19 cellular contexts compared by ENCODE assay signal in genomic region chr15:48696627-48697312, GRCh38. TPM values are rescaled to one million over a fixed set of nuclear protein-coding genes. Genes with fewer than 3 reads are reported as not detected.
DNase-seq lines count a peak whose midpoint lies in the region; ATAC-seq, FAIRE-seq and TF ChIP-seq lines count a peak whose summit lies in the region.
"Had no signal": no experiment of that assay in that cellular context is flagged by ENCODE, and none has a peak within 500 bp of the region (broad histone marks: within the 10 kb centered on the region; RNA-seq: fewer than 3 reads in every experiment).

No MANE protein-coding gene starts in this region.

- no peaks in the 10 kb centered on the region for H3K27me3 Mint-ChIP-seq in astrocyte (ENCODE audit: low read depth, unreplicated experiment)
- H3K27me3 Mint-ChIP-seq: B cell, brain, naive B cell had no signal

- H3K9me3 Mint-ChIP-seq in astrocyte (ENCODE audit: unreplicated experiment) = no peaks in the 10 kb centered on the region
- H3K9me3 Mint-ChIP-seq: brain; naive B cell; T-helper 2 cell treated with Interferon-gamma antibody and Interleukin-4, amounts not matched to agents 5 μg/mL and 100 μg/mL, for 36 hours had no signal

- peak overlapping the region; percentile 22 for H3K4me3 Mint-ChIP-seq in astrocyte (ENCODE audit: unreplicated experiment)
- H3K4me3 Mint-ChIP-seq: B cell; brain; naive B cell; T-helper 2 cell treated with Interferon-gamma antibody and Interleukin-4, amounts not matched to agents 5 μg/mL and 100 μg/mL, for 36 hours had no signal

- DNase-seq in NCI-H1048 (lab: John Stamatoyannopoulos, UW) (peak; percentile 4), astrocyte (ENCODE audit: low read depth) (peak; percentile 35), iris pigment epithelial cell (ENCODE audit: low read depth) (peak; percentile 54), cortex of kidney (lab: John Stamatoyannopoulos, UW) (no peak), NCI-H1092 (lab: John Stamatoyannopoulos, UW) (no peak), NCI-H2029 (lab: John Stamatoyannopoulos, UW) (no peak)
- DNase-seq: activated gamma-delta T cell treated with Interleukin-2 at 50 U/mL for 16 hours; DMS153; naive B cell; NCI-H146; stimulated activated CD8-positive, alpha-beta memory T cell treated with anti-CD3 and anti-CD28 coated beads, Interleukin-4, amount 100 ng/mL, for 48 hours had no signal

- H2AFZ ChIP-seq in astrocyte (ENCODE audit: low read depth, low read length) = no peak overlapping the region

- ATAC-seq in GM18517 (IDR thresholded peaks at IDR 0.05; ENCODE audit: unreplicated experiment) (peak; percentile 80), HG02759 (IDR thresholded peaks at IDR 0.05; ENCODE audit: unreplicated experiment) (no peak)
- ATAC-seq: left lobe of liver had no signal

- H4K20me1 ChIP-seq in astrocyte (ENCODE audit: insufficient read depth, low read length) = no peaks in the 10 kb centered on the region

- peak overlapping the region; percentile 96 for H3K27ac Mint-ChIP-seq in astrocyte (ENCODE audit: unreplicated experiment)
- H3K27ac Mint-ChIP-seq: B cell; brain; T-helper 2 cell treated with Interferon-gamma antibody and Interleukin-4, amounts not matched to agents 5 μg/mL and 100 μg/mL, for 36 hours had no signal

- H3K9ac ChIP-seq in astrocyte (ENCODE audit: low read length) = no peak overlapping the region

- H3K27ac ChIP-seq in astrocyte (ENCODE audit: low read depth, low read length) = peak overlapping the region; percentile 89
- H3K27ac ChIP-seq: RWPE1 had no signal

- peaks cover 36% of the 10 kb centered on the region for H3K4me1 Mint-ChIP-seq in astrocyte (ENCODE audit: low read depth, unreplicated experiment)
- H3K4me1 Mint-ChIP-seq: B cell, brain, naive B cell had no signal

- FAIRE-seq in astrocyte (lab: Jason Lieb, UNC) = no peak
- FAIRE-seq: endometrium had no signal

- no peaks in the 10 kb centered on the region for H3K36me3 ChIP-seq in astrocyte (ENCODE audit: insufficient read depth, low read length)

- no peak overlapping the region for H3K4me3 ChIP-seq in astrocyte (ENCODE audit: insufficient read depth, low read depth, low read length)

- peaks cover 45% of the 10 kb centered on the region for H3K4me1 ChIP-seq in astrocyte (ENCODE audit: insufficient read depth, low read length)

- H3K79me2 ChIP-seq in astrocyte (ENCODE audit: insufficient read depth, low read length) = no peaks in the 10 kb centered on the region

- no peaks in the 10 kb centered on the region for H3K9me3 ChIP-seq in astrocyte (ENCODE audit: insufficient read depth, low read depth, low read length)

- H3K36me3 Mint-ChIP-seq in astrocyte (ENCODE audit: low read depth, unreplicated experiment) = no peaks in the 10 kb centered on the region
- H3K36me3 Mint-ChIP-seq: brain, naive B cell had no signal

- no peak overlapping the region for H3K4me2 ChIP-seq in astrocyte (ENCODE audit: low read length)

- no peaks in the 10 kb centered on the region for H3K27me3 ChIP-seq in astrocyte (ENCODE audit: insufficient read depth, low read length)

- TF ChIP-seq CTCF in astrocyte (IDR thresholded peaks at IDR 0.05; ENCODE audit: insufficient read depth, low read depth, low read length) = no peak

RNA-seq across cellular contexts. Expression of gene FBN1, which starts 51.3 kb away (rescaled TPM):
- total RNA-seq in astrocyte = 210 and 298 TPM in 2 replicates

Comparison
In these comparisons a context has a peak if more than half of its experiments do, and no peak if none do; other contexts are left out.
1. DNase-seq: peak in NCI-H1048 (single experiment), astrocyte (single experiment) and iris pigment epithelial cell (single experiment); none in cortex of kidney (single experiment), NCI-H1092 (single experiment) and NCI-H2029 (single experiment).